In the genomic region with DNA sequence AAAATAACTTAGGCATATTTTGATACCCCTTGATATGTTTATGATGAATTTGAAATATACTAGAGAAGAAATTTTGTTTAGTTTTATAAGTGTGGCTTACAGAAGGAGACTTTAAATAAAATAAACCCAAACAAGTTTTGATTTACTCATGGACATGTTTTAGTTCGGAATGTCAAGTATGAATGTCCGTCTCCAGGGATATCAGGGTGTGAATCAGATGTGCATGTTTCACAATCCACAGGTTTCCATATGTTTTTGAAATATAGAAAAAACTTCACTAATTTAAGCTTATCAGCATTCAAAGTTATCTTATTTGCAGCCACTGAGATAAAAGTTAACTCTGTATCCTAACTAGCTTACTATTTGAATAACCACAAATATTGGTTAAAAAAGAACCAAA, we compare ENCODE assay signal across 13 cellular contexts.
"Had no signal": no experiment of that assay in that cellular context is flagged by ENCODE, and none has a peak within 500 bp of the region (broad histone marks: within the 10 kb centered on the region; RNA-seq: fewer than 3 reads in every experiment).

No MANE protein-coding gene starts in this region.

- H3K4me1 ChIP-seq: lower lobe of right lung, thyroid gland had no signal

- FAIRE-seq: colon had no signal

- H3K27ac ChIP-seq: lower lobe of right lung, thyroid gland, vagina had no signal

- H3K9me3 ChIP-seq: lower lobe of right lung, thyroid gland, vagina had no signal

- H3K36me3 Mint-ChIP-seq: immature natural killer cell had no signal

- H3K27ac Mint-ChIP-seq: activated T-helper 2 cell treated with anti-CD3 and anti-CD28 coated beads, Interferon-gamma antibody, Interleukin-2, Interleukin-4, amounts not matched to agents 10 μg/mL and 5 μg/mL and 100 μg/mL, durations not matched to agents 14 hours and 24 hours and 36 hours; immature natural killer cell had no signal

- H3K4me3 Mint-ChIP-seq: immature natural killer cell had no signal

- H3K9me3 Mint-ChIP-seq: activated T-helper 2 cell treated with anti-CD3 and anti-CD28 coated beads, Interferon-gamma antibody, Interleukin-2, Interleukin-4, amounts not matched to agents 10 μg/mL and 5 μg/mL and 100 μg/mL, durations not matched to agents 14 hours and 24 hours and 36 hours; immature natural killer cell had no signal

- H3K36me3 ChIP-seq: lower lobe of right lung, thyroid gland, vagina had no signal

- DNase-seq: activated CD4-positive, CD25-positive, alpha-beta regulatory T cell; activated naive CD4-positive, alpha-beta T cell treated with anti-CD3 and anti-CD28 coated beads, Interleukin-2, amount 50 U/mL, for 16 hours; amygdala; immature natural killer cell; left cardiac atrium; lower lobe of right lung; midbrain; posterior cingulate gyrus; small intestine; thyroid gland had no signal

- H3K4me3 ChIP-seq: lower lobe of right lung, thyroid gland, vagina had no signal

- H3K27me3 ChIP-seq: thyroid gland, vagina had no signal
